Comparison of ENCODE assay signal across 9 cellular contexts in genomic region chr21:46661211-46661625, GRCh38. TPM values are rescaled to one million over a fixed set of nuclear protein-coding genes. Genes with fewer than 3 reads are reported as not detected.
DNase-seq lines count a peak whose midpoint lies in the region; ATAC-seq and TF ChIP-seq lines count a peak whose summit lies in the region.
"Had no signal": no experiment of that assay in that cellular context is flagged by ENCODE, and none has a peak within 500 bp of the region (broad histone marks: within the 10 kb centered on the region; RNA-seq: fewer than 3 reads in every experiment).

No MANE protein-coding gene starts in this region.

- H3K9ac ChIP-seq in colonic mucosa (ENCODE audit: low read depth in 2 of 2, low read length in 2 of 2): no peak overlapping the region
- H3K9ac ChIP-seq in stomach smooth muscle (ENCODE audit: low read length in 2 of 2): peak overlapping the region; percentile 66 to 68

- no peaks in the 10 kb centered on the region for H3K4me1 ChIP-seq in colonic mucosa
- no peaks in the 10 kb centered on the region for H3K4me1 ChIP-seq in stomach smooth muscle (ENCODE audit: control insufficient read depth, insufficient read depth, low read length)
- H3K4me1 ChIP-seq: A549 had no signal

- intact Hi-C loops in colonic mucosa (cut with DNase I): no loop called here

- DNase-seq in NCI-H187 (lab: John Stamatoyannopoulos, UW) (peak; percentile 16 to 49), NCI-H187 treated with DMSO at 0.1 percent for 48 hours (lab: John Stamatoyannopoulos, UW) (no peak), T follicular helper cell (ENCODE audit: low read depth) (peak; percentile 17), colonic mucosa (peak; percentile 54), left kidney (ENCODE audit: low read depth, low spot score) (peak; percentile 93), DMS79 treated with DMSO at 0.1 percent for 48 hours (lab: John Stamatoyannopoulos, UW) (no peak)

- no peak overlapping the region for H3K4me3 ChIP-seq in colonic mucosa
- H3K4me3 ChIP-seq in stomach smooth muscle (ENCODE audit: low read length in 2 of 2): peak overlapping the region; percentile 59 to 74
- H3K4me3 ChIP-seq: A549 had no signal

- ATAC-seq in GM21529 (IDR thresholded peaks at IDR 0.05; ENCODE audit: unreplicated experiment): no peak
- ATAC-seq: A549 had no signal

- H3K36me3 ChIP-seq in colonic mucosa: no peaks in the 10 kb centered on the region
- peaks cover 25 to 35% of the 10 kb centered on the region in 2 donors for H3K36me3 ChIP-seq in stomach smooth muscle (ENCODE audit: control insufficient read depth in 2 of 2, insufficient read depth in 2 of 2, low read length in 2 of 2)

- H3K27ac ChIP-seq in colonic mucosa (no peak overlapping the region), stomach smooth muscle (ENCODE audit: low read length) (peak overlapping the region; percentile 41)
- H3K27ac ChIP-seq: A549 had no signal

- H3K9me3 ChIP-seq in colonic mucosa: no peaks in the 10 kb centered on the region
- H3K9me3 ChIP-seq in stomach smooth muscle (ENCODE audit: control insufficient read depth in 2 of 2, low read length in 2 of 2): no peaks in the 10 kb centered on the region
- H3K9me3 ChIP-seq: A549 had no signal

- no peaks in the 10 kb centered on the region for H3K27me3 ChIP-seq in colonic mucosa
- H3K27me3 ChIP-seq in stomach smooth muscle (ENCODE audit: control insufficient read depth in 1 of 2, insufficient read depth in 2 of 2, low read length in 2 of 2): no peaks in the 10 kb centered on the region

- peak; percentile 42 for TF ChIP-seq CTCF in colonic mucosa (IDR thresholded peaks at IDR 0.05)

RNA-seq across cellular contexts. Expression of gene PRMT2, which starts 25.7 kb away (rescaled TPM):
- total RNA-seq in colonic mucosa: 10 to 100 TPM; 60.9 to 67.8 TPM

RNA-seq across cellular contexts. Expression of gene S100B, which starts 56.3 kb away (rescaled TPM):
- 1 to 10 TPM; 3.3 to 8.2 TPM for total RNA-seq in colonic mucosa

Comparison
In these comparisons a context has a peak if more than half of its experiments do, and no peak if none do; other contexts are left out.
1. DNase-seq: peak in NCI-H187 (2 of 2), T follicular helper cell (single experiment), colonic mucosa (single experiment) and left kidney (single experiment); none in NCI-H187 treated with DMSO at 0.1 percent for 48 hours (single experiment) and DMS79 treated with DMSO at 0.1 percent for 48 hours (single experiment).
2. H3K9ac ChIP-seq: peak in stomach smooth muscle (2 of 2); none in colonic mucosa (0 of 2).